In the genomic region with DNA sequence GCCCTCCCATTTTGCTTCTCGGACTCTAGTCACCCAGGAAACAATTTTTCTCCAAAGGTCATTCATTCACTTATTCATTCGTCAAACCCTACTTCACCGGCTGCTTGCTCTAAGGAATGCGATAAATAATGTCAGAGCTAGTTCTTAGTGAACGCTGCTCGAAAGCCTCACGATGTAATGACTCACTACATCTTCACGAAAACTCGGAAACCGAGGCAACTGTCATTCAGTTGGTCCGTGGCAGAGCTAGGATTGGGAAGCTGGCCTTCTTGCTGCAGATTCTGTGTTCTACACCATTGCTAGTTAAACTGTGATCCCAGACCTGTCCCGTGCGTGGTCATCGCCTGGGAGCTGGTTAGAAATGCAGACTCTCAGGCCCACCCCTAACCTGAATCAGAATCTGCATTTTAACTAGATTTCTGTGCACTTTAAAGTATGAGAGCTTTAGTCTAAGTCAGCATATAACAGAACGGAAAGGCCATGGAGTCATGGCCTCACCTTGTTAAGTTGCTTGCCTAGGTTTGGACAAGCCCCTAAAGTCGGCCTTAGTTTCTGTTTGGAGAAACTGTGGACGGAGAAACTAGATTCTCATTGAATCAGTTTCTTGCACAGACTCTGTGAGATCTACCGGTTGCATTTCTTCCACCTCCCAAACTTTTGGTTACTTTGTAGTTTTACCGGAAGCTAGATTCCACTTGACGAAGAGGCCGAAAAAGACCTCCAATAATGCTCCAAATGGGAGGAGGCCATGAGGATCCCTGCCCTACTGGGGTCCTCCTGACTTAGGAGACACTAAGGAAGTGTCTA, we compare ENCODE assay signal across 8 cellular contexts. TPM values are rescaled to one million over a fixed set of nuclear protein-coding genes. Genes with fewer than 3 reads are reported as not detected.
A peak's percentile ranks its signal among the peaks of the same experiment; 100 is the strongest.
DNase-seq lines count a peak whose midpoint lies in the region; ATAC-seq and TF ChIP-seq lines count a peak whose summit lies in the region.

No MANE protein-coding gene starts in this region.

- H2AFZ ChIP-seq in HCT116 (ENCODE audit: low read depth, low read length, poor library complexity, severe bottlenecking): peak overlapping the region; percentile 78

- no peaks in the 10 kb centered on the region for H3K27me3 Mint-ChIP-seq in WTC11 (ENCODE audit: low read depth)

- CTCF ChIA-PET in HCT116 (lab: Charles Lee): interaction anchor here (1.5 to 4.8 kb wide), 3 partner anchors 20 to 156 kb away, joined by 3 to 23 read pairs (median 4); partner anchors contain the start of genes BYSL, MED20 and TOMM6
- CTCF ChIA-PET in WTC11 (lab: Charles Lee): interaction anchor here (0.6 to 5.1 kb wide), 8 partner anchors 21 to 208 kb away, joined by 3 to 91 read pairs (median 8); partner anchors contain the start of genes BYSL, MED20 and TOMM6

- BruUV-seq in HCT116 (replicated peaks; lab: Mats Ljungman, UMichigan): TSS peak; percentile 80

- H3K9me3 Mint-ChIP-seq in WTC11: no peaks in the 10 kb centered on the region

- no peaks in the 10 kb centered on the region for H3K27me3 ChIP-seq in HCT116 (ENCODE audit: insufficient read depth, low read length)

- no peaks in the 10 kb centered on the region for H3K36me3 Mint-ChIP-seq in WTC11

- peaks cover 32% of the 10 kb centered on the region for H3K4me1 Mint-ChIP-seq in WTC11

- H3K4me3 ChIP-seq in AG10803 (ENCODE audit: low read length): peak overlapping the region; percentile 64
- H3K4me3 ChIP-seq in HCT116 (replicated peaks in 1 of 2; ENCODE audit: low read depth in 1 of 2, low read length in 2 of 2): peak overlapping the region; percentile 81 to 88
- H3K4me3 ChIP-seq in fibroblast of pulmonary artery (replicated peaks; ENCODE audit: low read depth, low read length): peak overlapping the region; percentile 93

- POLR2A ChIA-PET in HCT116 (lab: Charles Lee) (interaction anchor here (0.9 kb wide), 1 partner anchor 108 kb away, joined by 3 read pairs; no protein-coding TSS in a partner anchor), WTC11 (lab: Charles Lee) (interaction anchor here (0.6 to 1.6 kb wide), 3 partner anchors 23 to 161 kb away, joined by 4 to 7 read pairs (median 4); no protein-coding TSS in a partner anchor)

- H3K27ac ChIP-seq in HCT116 (ENCODE audit: low read depth, low read length): peak overlapping the region; percentile 43; the same call in 1 of the 2 replicates

- H4K20me1 ChIP-seq in HCT116 (ENCODE audit: insufficient read depth): no peaks in the 10 kb centered on the region

- no peak for TF ChIP-seq POLR2A in HCT116 (IDR thresholded peaks at IDR 0.05; ENCODE audit: borderline replicate concordance, extremely low read depth, insufficient read depth, insufficient read length)

- ATAC-seq in HCT116: peak; percentile 11
- no peak for ATAC-seq in WTC11
- no peak for ATAC-seq in GM21619 (IDR thresholded peaks at IDR 0.05; ENCODE audit: unreplicated experiment)

- peak overlapping the region; percentile 46 for H3K27ac Mint-ChIP-seq in WTC11

- H3K9me2 ChIP-seq in HCT116 (ENCODE audit: insufficient read depth): no peaks in the 10 kb centered on the region

- peak; percentile 76 for DNase-seq in AG10803 (ENCODE audit: low read depth)
- DNase-seq in HCT116 (ENCODE audit: low read depth, low spot score): no peak
- no peak for DNase-seq in WTC11 (ENCODE audit: low spot score)
- DNase-seq in fibroblast of pulmonary artery (ENCODE audit: low read depth): peak; percentile 83
- peak; percentile 97 for DNase-seq in renal cortical epithelial cell (ENCODE audit: low read depth)
- no peak for DNase-seq in iPS-NIHi7 (ENCODE audit: extremely low spot score)
- no peak for DNase-seq in activated CD4-positive, CD25-positive, alpha-beta regulatory T cell treated with anti-CD3 and anti-CD28 coated beads, Interleukin-2, amount 50 U/mL, for 72 hours

- TF ChIP-seq CTCF in AG10803 (conservative IDR thresholded peaks at IDR 0.05; ENCODE audit: low read length): no peak
- TF ChIP-seq CTCF in HCT116 (IDR thresholded peaks at IDR 0.05 in 2 of 3, conservative IDR thresholded peaks at IDR 0.05 in 1 of 3; ENCODE audit: borderline replicate concordance in 1 of 3, insufficient read depth in 1 of 3, low read depth in 2 of 3, low read length in 2 of 3): no peak
- no peak for TF ChIP-seq CTCF in WTC11 (IDR thresholded peaks at IDR 0.05)
- no peak for TF ChIP-seq CTCF in fibroblast of pulmonary artery (IDR thresholded peaks at IDR 0.05; ENCODE audit: low read length, missing control alignments)

- H3K4me3 Mint-ChIP-seq in WTC11: peak overlapping the region; percentile 64

- no peaks in the 10 kb centered on the region for H3K9me3 ChIP-seq in HCT116 (ENCODE audit: control insufficient read depth in 1 of 2, insufficient read depth in 1 of 2, low read depth in 1 of 2, low read length in 2 of 2)

- RAD21 ChIA-PET in HCT116 (lab: Charles Lee; ENCODE audit: low non-redundant PET in 1 of 2, low total read pairs in 2 of 2, uncharacterized antibody in 2 of 2, unreplicated experiment in 2 of 2): no interaction called here

- peak overlapping the region; percentile 48 for H3K9ac ChIP-seq in HCT116 (ENCODE audit: low read length)

- no peak for TF ChIP-seq RAD21 in HCT116 (IDR thresholded peaks at IDR 0.05; ENCODE audit: low read depth)

- peak overlapping the region; percentile 84 for H3K4me2 ChIP-seq in HCT116 (ENCODE audit: low read length)

- peaks cover 12 to 31% of the 10 kb centered on the region in 2 experiments; a peak in 3 of 4 replicates for H3K4me1 ChIP-seq in HCT116 (ENCODE audit: control insufficient read depth in 1 of 2, insufficient read depth in 2 of 2, low read length in 2 of 2)

- no peaks in the 10 kb centered on the region; a peak in 1 of 4 replicates for H3K36me3 ChIP-seq in HCT116 (ENCODE audit: control insufficient read depth in 1 of 2, insufficient read depth in 2 of 2, low read length in 2 of 2)

- intact Hi-C loops in HCT116 (cut with micrococcal nuclease): loop anchor here (5.0 kb wide), 1 partner anchor 100 kb away; no protein-coding TSS in a partner anchor

- no peaks in the 10 kb centered on the region; the same call in 1 of the 2 replicates for H3K79me2 ChIP-seq in HCT116 (ENCODE audit: insufficient read depth, low read length)

TF ChIP-seq in HCT116, 20 proteins besides CTCF, POLR2A, EP300 and RAD21 (continues in another document):
- TF ChIP-seq EZH2 (IDR thresholded peaks at IDR 0.05) (no peak), EGR1 (IDR thresholded peaks at IDR 0.05; ENCODE audit: low read depth) (0 out of 2 replicates have a peak, but pooled peaks have one; percentile 21), ZFX (IDR thresholded peaks at IDR 0.05) (no peak), ELF1 (IDR thresholded peaks at IDR 0.05; ENCODE audit: borderline replicate concordance, low read depth) (no peak), JUND (IDR thresholded peaks at IDR 0.05) (no peak), SRF (IDR thresholded peaks at IDR 0.05; ENCODE audit: low read depth) (no peak), ZNF274 (IDR thresholded peaks at IDR 0.05; ENCODE audit: low read depth, low read length) (no peak), SIN3A (IDR thresholded peaks at IDR 0.05; ENCODE audit: low read depth) (0 out of 2 replicates have a peak, but pooled peaks have one; percentile 0)
- TF ChIP-seq, protein P1, sequence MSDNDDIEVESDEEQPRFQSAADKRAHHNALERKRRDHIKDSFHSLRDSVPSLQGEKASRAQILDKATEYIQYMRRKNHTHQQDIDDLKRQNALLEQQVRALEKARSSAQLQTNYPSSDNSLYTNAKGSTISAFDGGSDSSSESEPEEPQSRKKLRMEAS (IDR thresholded peaks at IDR 0.05): no peak

TF ChIP-seq in WTC11, 78 proteins besides CTCF, POLR2A, EP300 and RAD21 (continues in another document):
- TF ChIP-seq, protein P2, sequence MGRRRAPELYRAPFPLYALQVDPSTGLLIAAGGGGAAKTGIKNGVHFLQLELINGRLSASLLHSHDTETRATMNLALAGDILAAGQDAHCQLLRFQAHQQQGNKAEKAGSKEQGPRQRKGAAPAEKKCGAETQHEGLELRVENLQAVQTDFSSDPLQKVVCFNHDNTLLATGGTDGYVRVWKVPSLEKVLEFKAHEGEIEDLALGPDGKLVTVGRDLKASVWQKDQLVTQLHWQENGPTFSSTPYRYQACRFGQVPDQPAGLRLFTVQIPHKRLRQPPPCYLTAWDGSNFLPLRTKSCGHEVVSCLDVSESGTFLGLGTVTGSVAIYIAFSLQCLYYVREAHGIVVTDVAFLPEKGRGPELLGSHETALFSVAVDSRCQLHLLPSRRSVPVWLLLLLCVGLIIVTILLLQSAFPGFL (CRISPR knock-in tag; IDR thresholded peaks at IDR 0.05; ENCODE audit: borderline replicate concordance): no peak
- no peak for TF ChIP-seq FOXJ3 (CRISPR knock-in tag; IDR thresholded peaks at IDR 0.05; ENCODE audit: borderline replicate concordance)

RNA-seq across cellular contexts. Expression of gene CCND3, which starts 0.6 kb away (rescaled TPM):
- total RNA-seq in HCT116 (2021; ENCODE audit: unreplicated experiment) (26.6 TPM), WTC11 (2021) (23.0 to 33.6 TPM (median 23.0 TPM) in 3 replicates), renal cortical epithelial cell (54.9 and 113 TPM in 2 replicates)
- polyA plus RNA-seq in HCT116 (2012): 18.9 and 21.6 TPM in 2 replicates

RNA-seq across cellular contexts. Expression of gene BYSL, which starts 20.9 kb away (rescaled TPM):
- total RNA-seq in HCT116 (2021; ENCODE audit: unreplicated experiment) (55.7 TPM), WTC11 (2021) (40.3 to 50.8 TPM (median 43.8 TPM) in 3 replicates), renal cortical epithelial cell (12.5 and 31.4 TPM in 2 replicates)
- polyA plus RNA-seq in HCT116 (2012): 46.3 and 48.6 TPM in 2 replicates

RNA-seq across cellular contexts. Expression of gene MED20, which starts 21.3 kb away (rescaled TPM):
- 26.4 TPM for total RNA-seq in HCT116 (2021; ENCODE audit: unreplicated experiment)
- 13.5 and 14.8 TPM in 2 replicates for polyA plus RNA-seq in HCT116 (2012)
- 37.5 to 42.4 TPM (median 38.9 TPM) in 3 replicates for total RNA-seq in WTC11 (2021)
- total RNA-seq in renal cortical epithelial cell: 39.2 and 42.5 TPM in 2 replicates

RNA-seq across cellular contexts. Expression of gene USP49, which starts 47.1 kb away (rescaled TPM):
- 6.9 TPM for total RNA-seq in HCT116 (2021; ENCODE audit: unreplicated experiment)
- 2.3 and 2.7 TPM in 2 replicates for polyA plus RNA-seq in HCT116 (2012)
- 16.3 to 18.4 TPM (median 17.3 TPM) in 3 replicates for total RNA-seq in WTC11 (2021)
- total RNA-seq in renal cortical epithelial cell: 0.87 and 6.3 TPM in 2 replicates

Comparison
In these comparisons a context has a peak if more than half of its experiments do, and no peak if none do; other contexts are left out.
1. DNase-seq: peak in AG10803 (single experiment), fibroblast of pulmonary artery (single experiment) and renal cortical epithelial cell (single experiment); none in HCT116 (single experiment), WTC11 (single experiment), iPS-NIHi7 (single experiment) and activated CD4-positive, CD25-positive, alpha-beta regulatory T cell treated with anti-CD3 and anti-CD28 coated beads, Interleukin-2, amount 50 U/mL, for 72 hours (single experiment).
2. Peak in every context shown above with its lines, with median percentiles within 50 percentile points of each other: H3K4me3 ChIP-seq.